In the genomic region with DNA sequence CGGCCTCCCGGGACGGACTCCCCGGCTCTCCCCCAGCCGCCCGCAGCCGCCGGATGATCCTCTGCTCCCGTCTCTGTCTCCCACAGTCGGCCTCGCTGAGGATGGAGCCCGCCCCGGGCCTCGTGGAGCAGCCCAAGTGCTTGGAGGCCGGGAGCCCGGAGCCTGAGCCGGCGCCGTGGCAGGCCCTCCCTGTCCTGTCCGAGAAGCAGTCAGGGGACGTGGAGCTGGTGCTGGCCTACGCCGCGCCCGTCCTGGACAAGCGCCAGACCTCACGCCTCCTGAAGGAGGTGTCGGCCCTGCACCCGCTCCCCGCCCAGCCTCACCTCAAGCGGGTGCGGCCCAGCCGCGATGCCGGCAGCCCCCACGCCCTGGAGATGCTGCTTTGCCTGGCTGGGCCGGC, we compare ENCODE assay signal across 21 cellular contexts.
"Had no signal": no experiment of that assay in that cellular context is flagged by ENCODE, and none has a peak within 500 bp of the region (broad histone marks: within the 10 kb centered on the region; RNA-seq: fewer than 3 reads in every experiment).

No MANE protein-coding gene starts in this region.

- H3K4me3 ChIP-seq: adrenal gland, breast epithelium, coronary artery, heart left ventricle, lower lobe of right lung, neural progenitor cell, vagina had no signal

- H3K9me3 ChIP-seq: adrenal gland, breast epithelium, heart left ventricle, lower lobe of right lung, vagina had no signal

- H3K36me3 ChIP-seq: breast epithelium, neural progenitor cell, vagina had no signal

- H3K9ac ChIP-seq: neural progenitor cell had no signal

- H3K36me3 Mint-ChIP-seq: activated naive CD8-positive, alpha-beta T cell had no signal

- H3K27me3 Mint-ChIP-seq: activated naive CD8-positive, alpha-beta T cell; central memory CD8-positive, alpha-beta T cell; naive thymus-derived CD8-positive, alpha-beta T cell; progenitor cell of endocrine pancreas; type B pancreatic cell had no signal

- ATAC-seq: heart left ventricle; lower lobe of right lung; naive thymus-derived CD8-positive, alpha-beta T cell; WTC11 had no signal

- H3K4me1 ChIP-seq: neural progenitor cell had no signal

- H3K27ac Mint-ChIP-seq: activated naive CD8-positive, alpha-beta T cell; activated T-helper 2 cell treated with anti-CD3 and anti-CD28 coated beads, Interferon-gamma antibody, Interleukin-2, Interleukin-4, amounts not matched to agents 10 μg/mL and 5 μg/mL and 100 μg/mL, durations not matched to agents 14 hours and 24 hours and 36 hours; endodermal cell; naive thymus-derived CD8-positive, alpha-beta T cell; neural progenitor cell; progenitor cell of endocrine pancreas; T-helper 1 cell treated with Interleukin-12 subunit alpha and Interleukin-12 subunit beta and Interleukin-4 antibody, amounts not matched to agents 30 μg/mL and 1 μg/mL, for 36 hours; type B pancreatic cell; WTC11 had no signal

- H3K27ac ChIP-seq: adrenal gland, breast epithelium, coronary artery, lower lobe of right lung, neural progenitor cell, vagina had no signal

- DNase-seq: activated naive CD4-positive, alpha-beta T cell; activated T-cell treated with anti-CD3 and anti-CD28 coated beads, Interleukin-2, amount 50 U/mL, for 4 hours; adrenal gland; endodermal cell; heart left ventricle; lower lobe of right lung; naive thymus-derived CD8-positive, alpha-beta T cell; stimulated activated CD4-positive, alpha-beta T cell treated with anti-CD3 and anti-CD28 coated beads, Interleukin-4, amount 100 ng/mL, for 24 hours; stimulated activated naive CD4-positive, alpha-beta T cell treated with Interleukin-2 at 50 U/mL for 16 hours; T1000 had no signal

- H3K27me3 ChIP-seq: adrenal gland, breast epithelium, heart left ventricle, neural progenitor cell, vagina had no signal

- H3K4me1 Mint-ChIP-seq: endodermal cell, WTC11 had no signal

- H3K9me3 Mint-ChIP-seq: activated T-cell treated with anti-CD3 and anti-CD28 coated beads, Interleukin-2, amount 50 U/mL, for 4 hours; activated T-helper 2 cell treated with anti-CD3 and anti-CD28 coated beads, Interferon-gamma antibody, Interleukin-2, Interleukin-4, amounts not matched to agents 10 μg/mL and 5 μg/mL and 100 μg/mL, durations not matched to agents 14 hours and 24 hours and 36 hours; central memory CD8-positive, alpha-beta T cell; endodermal cell; naive thymus-derived CD8-positive, alpha-beta T cell; neural progenitor cell; T-helper 1 cell treated with Interleukin-12 subunit alpha and Interleukin-12 subunit beta and Interleukin-4 antibody, amounts not matched to agents 30 μg/mL and 1 μg/mL, for 36 hours; type B pancreatic cell; WTC11 had no signal

- H3K4me3 Mint-ChIP-seq: activated naive CD8-positive, alpha-beta T cell; activated T-cell treated with anti-CD3 and anti-CD28 coated beads, Interleukin-2, amount 50 U/mL, for 4 hours; central memory CD8-positive, alpha-beta T cell; endodermal cell; naive thymus-derived CD8-positive, alpha-beta T cell; neural progenitor cell; T-helper 1 cell treated with Interleukin-12 subunit alpha and Interleukin-12 subunit beta and Interleukin-4 antibody, amounts not matched to agents 30 μg/mL and 1 μg/mL, for 36 hours; type B pancreatic cell; WTC11 had no signal
